21 cellular contexts compared by ENCODE assay signal in the genomic region with DNA sequence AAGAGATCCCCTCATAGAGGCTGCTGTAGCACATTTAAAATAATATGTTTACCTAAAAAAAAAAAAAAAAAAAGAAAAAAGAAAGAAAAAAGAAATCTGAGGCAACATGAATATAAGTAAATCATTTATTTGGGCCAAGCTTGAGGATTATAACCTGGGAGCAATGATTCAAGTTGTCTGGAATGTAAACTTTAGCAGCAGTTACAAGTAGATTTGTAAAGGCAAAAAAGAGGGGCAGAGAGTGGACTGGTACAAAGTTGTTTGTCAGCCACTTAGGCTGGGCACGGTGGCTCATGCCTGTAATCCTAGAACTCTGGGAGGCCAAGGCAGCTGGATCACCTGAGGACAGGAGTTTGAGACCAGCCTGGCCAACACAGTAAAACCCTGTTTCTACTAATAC. TPM values are rescaled to one million over a fixed set of nuclear protein-coding genes. Genes with fewer than 3 reads are reported as not detected.
A peak's percentile ranks its signal among the peaks of the same experiment; 100 is the strongest.
DNase-seq lines count a peak whose midpoint lies in the region; ATAC-seq and TF ChIP-seq lines count a peak whose summit lies in the region.
"Had no signal": no experiment of that assay in that cellular context is flagged by ENCODE, and none has a peak within 500 bp of the region (broad histone marks: within the 10 kb centered on the region; RNA-seq: fewer than 3 reads in every experiment).

No MANE protein-coding gene starts in this region.

- no peak overlapping the region for H3K4me3 Mint-ChIP-seq in naive thymus-derived CD4-positive, alpha-beta T cell

- peaks cover 15 to 61% (median 54%) of the 10 kb centered on the region in 5 donors for H3K36me3 Mint-ChIP-seq in naive thymus-derived CD4-positive, alpha-beta T cell

- TF ChIP-seq POLR2A in esophagus muscularis mucosa (IDR thresholded peaks at IDR 0.05; ENCODE audit: low read depth): no peak

- WGBS in esophagus muscularis mucosa: 33% methylated on average over 1 of the region's 1 CpG
- WGBS in urinary bladder: 37% methylated on average over 1 of the region's 1 CpG

- H3K9me3 ChIP-seq in adipocyte (ENCODE audit: control insufficient read depth, low read length): peaks cover 71% of the 10 kb centered on the region
- no peaks in the 10 kb centered on the region for H3K9me3 ChIP-seq in esophagus muscularis mucosa
- H3K9me3 ChIP-seq in naive thymus-derived CD4-positive, alpha-beta T cell (ENCODE audit: control insufficient read depth in 2 of 3, low read length in 3 of 3): peaks cover 0 to 19% (median 0%) of the 10 kb centered on the region in 3 experiments
- H3K9me3 ChIP-seq: Caco-2, HAP-1 had no signal

- CTCF ChIA-PET in naive thymus-derived CD4-positive, alpha-beta T cell (lab: Charles Lee): no interaction called here

- no peaks in the 10 kb centered on the region for H3K27me3 ChIP-seq in adipocyte (replicated peaks; ENCODE audit: control insufficient read depth, insufficient read depth, low read length)
- no peaks in the 10 kb centered on the region for H3K27me3 ChIP-seq in esophagus muscularis mucosa
- H3K27me3 ChIP-seq in naive thymus-derived CD4-positive, alpha-beta T cell (ENCODE audit: control insufficient read depth in 2 of 2, insufficient read depth in 2 of 2, low read length in 2 of 2): no peaks in the 10 kb centered on the region
- H3K27me3 ChIP-seq: BLaER1 treated with 17β-estradiol and CSF1 and Interleukin-3, amounts not matched to agents 10 nM and 100 nM had no signal

- H3K4me1 ChIP-seq in adipocyte (ENCODE audit: control insufficient read depth, insufficient read depth, low read length) (no peaks in the 10 kb centered on the region), esophagus muscularis mucosa (peaks cover 0 to 33% (median 27%) of the 10 kb centered on the region in 4 donors), urinary bladder (ENCODE audit: insufficient read depth) (no peaks in the 10 kb centered on the region)
- H3K4me1 ChIP-seq in naive thymus-derived CD4-positive, alpha-beta T cell (ENCODE audit: control insufficient read depth in 2 of 2, insufficient read depth in 2 of 2, low read length in 2 of 2): no peaks in the 10 kb centered on the region
- H3K4me1 ChIP-seq: BLaER1 treated with 17β-estradiol and CSF1 and Interleukin-3, amounts not matched to agents 10 nM and 100 nM; Caco-2; HAP-1 had no signal

- H3K4me3 ChIP-seq in adipocyte (ENCODE audit: low read length) (peak overlapping the region; percentile 56), esophagus muscularis mucosa (no peak overlapping the region), urinary bladder (ENCODE audit: low read depth, low read length) (no peak overlapping the region)
- H3K4me3 ChIP-seq in naive thymus-derived CD4-positive, alpha-beta T cell (ENCODE audit: low read length): no peak overlapping the region
- H3K4me3 ChIP-seq: GM12878, GM23248, HAP-1 had no signal

- intact Hi-C loops in esophagus muscularis mucosa (cut with DNase I): no loop called here
- intact Hi-C loops in naive thymus-derived CD4-positive, alpha-beta T cell (cut with micrococcal nuclease): no loop called here

- TF ChIP-seq EP300 in esophagus muscularis mucosa (IDR thresholded peaks at IDR 0.05): no peak

- H3K9ac ChIP-seq in adipocyte (ENCODE audit: low read length): no peak overlapping the region
- H3K9ac ChIP-seq: BLaER1 treated with 17β-estradiol and CSF1 and Interleukin-3, amounts not matched to agents 10 nM and 100 nM; GM23248; KMS-11 had no signal

- H3K36me3 ChIP-seq in adipocyte (ENCODE audit: control insufficient read depth, insufficient read depth, low read length, severe bottlenecking): peaks cover 50% of the 10 kb centered on the region
- H3K36me3 ChIP-seq in esophagus muscularis mucosa: peaks cover 0 to 21% (median 13%) of the 10 kb centered on the region in 4 donors
- H3K36me3 ChIP-seq in urinary bladder (ENCODE audit: insufficient read depth): peaks cover 2% of the 10 kb centered on the region
- peaks cover 0 to 12% (median 4%) of the 10 kb centered on the region in 3 experiments for H3K36me3 ChIP-seq in naive thymus-derived CD4-positive, alpha-beta T cell (ENCODE audit: control insufficient read depth in 2 of 3, insufficient read depth in 3 of 3, low read length in 3 of 3)
- H3K36me3 ChIP-seq: HAP-1 had no signal

- H3K9me3 Mint-ChIP-seq in naive thymus-derived CD4-positive, alpha-beta T cell: peaks cover 0 to 77% (median 22%) of the 10 kb centered on the region in 11 donors

- no peaks in the 10 kb centered on the region for H3K27me3 Mint-ChIP-seq in naive thymus-derived CD4-positive, alpha-beta T cell
- H3K27me3 Mint-ChIP-seq: CD4-positive, alpha-beta memory T cell had no signal

- H3K27ac ChIP-seq in esophagus muscularis mucosa (replicated peaks in 1 of 4) (peak overlapping the region; percentile 37 to 52 (median 48)), urinary bladder (ENCODE audit: low read depth) (peak overlapping the region; percentile 23)
- H3K27ac ChIP-seq in naive thymus-derived CD4-positive, alpha-beta T cell (ENCODE audit: low read depth, low read length): no peak overlapping the region
- H3K27ac ChIP-seq: BLaER1 treated with 17β-estradiol and CSF1 and Interleukin-3, amounts not matched to agents 10 nM and 100 nM; GM23248; KMS-11 had no signal

- TF ChIP-seq CTCF in esophagus muscularis mucosa (IDR thresholded peaks at IDR 0.05): no peak

- H3K4me1 Mint-ChIP-seq in naive thymus-derived CD4-positive, alpha-beta T cell: peaks cover 0 to 15% (median 3%) of the 10 kb centered on the region in 7 donors

- DNase-seq in adipocyte (ENCODE audit: low read depth) (peak; percentile 22), esophagus muscularis mucosa (ENCODE audit: extremely low spot score) (no peak), kidney tubule cell (ENCODE audit: low spot score) (peak; percentile 67), NCI-H524 (lab: John Stamatoyannopoulos, UW) (no peak)
- DNase-seq in naive thymus-derived CD4-positive, alpha-beta T cell: no peak
- DNase-seq: Caco-2; CD4-positive, alpha-beta memory T cell; DND-41; GM23248; NCI-H1105; NCI-H146; NCI-H2029; NCI-H345; NCI-H526; OCI-M1 had no signal

- no peak for ATAC-seq in HG03175 (IDR thresholded peaks at IDR 0.05; ENCODE audit: unreplicated experiment)
- no peak for ATAC-seq in naive thymus-derived CD4-positive, alpha-beta T cell
- ATAC-seq: GM12878 had no signal

- no peak overlapping the region for H3K27ac Mint-ChIP-seq in naive thymus-derived CD4-positive, alpha-beta T cell
- H3K27ac Mint-ChIP-seq: CD4-positive, alpha-beta memory T cell had no signal

- POLR2A ChIA-PET in naive thymus-derived CD4-positive, alpha-beta T cell (lab: Charles Lee): interaction anchor here (1.3 to 1.4 kb wide), 2 partner anchors 11 kb away, joined by 5 read pairs; a partner anchor contains a TSS

RNA-seq across cellular contexts. Expression of a gene that starts 11.3 kb away (rescaled TPM):
- total RNA-seq in esophagus muscularis mucosa (10 to 100 TPM in 1 of 4 donors, 1 to 10 TPM in 3; 7.6 to 10.4 (median 8.1) TPM), urinary bladder (50.2 TPM)
- polyA plus RNA-seq in urinary bladder: 5.0 TPM
- 10 to 100 TPM; 20.5 to 39.3 (median 36.2) TPM for total RNA-seq in naive thymus-derived CD4-positive, alpha-beta T cell
- polyA plus RNA-seq in naive thymus-derived CD4-positive, alpha-beta T cell: 10 to 100 TPM; 13.4 to 24.3 TPM
- total RNA-seq: Caco-2 had no signal

RNA-seq across cellular contexts. Expression of a gene that starts 57.3 kb away (rescaled TPM):
- total RNA-seq in esophagus muscularis mucosa (1 to 10 TPM; 2.8 to 5.8 (median 4.0) TPM), urinary bladder (24.0 TPM)
- 4.0 TPM for polyA plus RNA-seq in urinary bladder
- total RNA-seq in naive thymus-derived CD4-positive, alpha-beta T cell: 10 to 100 TPM in 4 of 5 experiments, 1 to 10 TPM in 1; 9.5 to 22.5 (median 18.4) TPM
- 10 to 100 TPM; 10.5 to 19.2 TPM for polyA plus RNA-seq in naive thymus-derived CD4-positive, alpha-beta T cell

Comparison
In these comparisons a context has a peak if more than half of its experiments do, and no peak if none do; other contexts are left out.
1. DNase-seq: peak in adipocyte (single experiment) and kidney tubule cell (single experiment); none in esophagus muscularis mucosa (single experiment), NCI-H524 (0 of 2) and naive thymus-derived CD4-positive, alpha-beta T cell (0 of 9).